21 cellular contexts compared by ENCODE assay signal in genomic region chr3:64974401-64974800, GRCh38.
DNase-seq lines count a peak whose midpoint lies in the region; FAIRE-seq and TF ChIP-seq lines count a peak whose summit lies in the region.
"Had no signal": no experiment of that assay in that cellular context is flagged by ENCODE, and none has a peak within 500 bp of the region (broad histone marks: within the 10 kb centered on the region; RNA-seq: fewer than 3 reads in every experiment).

No MANE protein-coding gene starts in this region.

- no peaks in the 10 kb centered on the region for H3K36me3 ChIP-seq in astrocyte (ENCODE audit: insufficient read depth, low read length)
- H3K36me3 ChIP-seq: BLaER1 had no signal

- no peaks in the 10 kb centered on the region for H4K20me1 ChIP-seq in astrocyte (ENCODE audit: insufficient read depth, low read length)
- H4K20me1 ChIP-seq: BLaER1 had no signal

- H3K27ac ChIP-seq in astrocyte (ENCODE audit: low read depth, low read length) = no peak overlapping the region
- H3K27ac ChIP-seq: BLaER1, C4-2B had no signal

- no peaks in the 10 kb centered on the region for H3K79me2 ChIP-seq in astrocyte (ENCODE audit: insufficient read depth, low read length)

- H3K4me3 Mint-ChIP-seq in astrocyte (ENCODE audit: unreplicated experiment) = no peak overlapping the region
- H3K4me3 Mint-ChIP-seq: B cell; CD4-positive, CD25-positive, alpha-beta regulatory T cell; CD8-positive, alpha-beta T cell; GM23338; H9; HFFc6 had no signal

- peaks cover 42% of the 10 kb centered on the region for H3K4me1 Mint-ChIP-seq in astrocyte (ENCODE audit: low read depth, unreplicated experiment)
- H3K4me1 Mint-ChIP-seq: B cell; CD4-positive, CD25-positive, alpha-beta regulatory T cell had no signal

- no peaks in the 10 kb centered on the region for H3K9me3 ChIP-seq in astrocyte (ENCODE audit: insufficient read depth, low read depth, low read length)

- no peak overlapping the region for H2AFZ ChIP-seq in astrocyte (ENCODE audit: low read depth, low read length)
- H2AFZ ChIP-seq: GM23338 had no signal

- no peak overlapping the region for H3K4me3 ChIP-seq in astrocyte (ENCODE audit: insufficient read depth, low read depth, low read length)
- H3K4me3 ChIP-seq: BLaER1, GM23338 had no signal

- H3K4me1 ChIP-seq in astrocyte (ENCODE audit: insufficient read depth, low read length) = peaks cover 14% of the 10 kb centered on the region
- H3K4me1 ChIP-seq: BLaER1 had no signal

- peak; percentile 28 for DNase-seq in LHCN-M2 (ENCODE audit: low read depth)
- peak; percentile 14 for DNase-seq in astrocyte (ENCODE audit: low read depth)
- DNase-seq in kidney tubule cell (ENCODE audit: low spot score) = peak; percentile 69
- DNase-seq in HCEC 1CT = no peak
- no peak for DNase-seq in effector CD8-positive, alpha-beta T cell (lab: John Stamatoyannopoulos, UW)
- DNase-seq in SW 1271 (lab: John Stamatoyannopoulos, UW) = no peak
- DNase-seq: CD4-positive, CD25-positive, alpha-beta regulatory T cell; CD8-positive, alpha-beta T cell; DMS 273 treated with DMSO at 0.1 percent for 48 hours; DMS53; DMS79 treated with DMSO at 0.1 percent for 48 hours; GF-D8; H9; HFFc6 had no signal

- H3K9me3 Mint-ChIP-seq in astrocyte (ENCODE audit: unreplicated experiment) = no peaks in the 10 kb centered on the region
- H3K9me3 Mint-ChIP-seq: GM23338, H9 had no signal

- no peak overlapping the region for H3K27ac Mint-ChIP-seq in astrocyte (ENCODE audit: unreplicated experiment)
- H3K27ac Mint-ChIP-seq: B cell; CD4-positive, CD25-positive, alpha-beta regulatory T cell; CD8-positive, alpha-beta T cell; GM23338; HFFc6 had no signal

- no peak overlapping the region for H3K9ac ChIP-seq in astrocyte (ENCODE audit: low read length)
- H3K9ac ChIP-seq: BLaER1 had no signal

- no peaks in the 10 kb centered on the region for H3K36me3 Mint-ChIP-seq in astrocyte (ENCODE audit: low read depth, unreplicated experiment)
- H3K36me3 Mint-ChIP-seq: CD4-positive, CD25-positive, alpha-beta regulatory T cell; CD8-positive, alpha-beta T cell had no signal

- FAIRE-seq in astrocyte (lab: Jason Lieb, UNC) = no peak
- FAIRE-seq: D721Med, GM12891, GM18507 had no signal

- TF ChIP-seq CTCF in astrocyte (IDR thresholded peaks at IDR 0.05; ENCODE audit: insufficient read depth, low read depth, low read length) = no peak

- no peak overlapping the region for H3K4me2 ChIP-seq in astrocyte (ENCODE audit: low read length)
- H3K4me2 ChIP-seq: BLaER1, GM23338 had no signal

- H3K27me3 ChIP-seq in astrocyte (ENCODE audit: insufficient read depth, low read length) = no peaks in the 10 kb centered on the region
- H3K27me3 ChIP-seq: BLaER1 had no signal

- H3K27me3 Mint-ChIP-seq in astrocyte (ENCODE audit: low read depth, unreplicated experiment) = no peaks in the 10 kb centered on the region
- H3K27me3 Mint-ChIP-seq: B cell; CD4-positive, CD25-positive, alpha-beta regulatory T cell had no signal

Comparison
In these comparisons a context has a peak if more than half of its experiments do, and no peak if none do; other contexts are left out.
1. DNase-seq: peak in LHCN-M2 (single experiment), astrocyte (single experiment) and kidney tubule cell (single experiment); none in HCEC 1CT (single experiment), effector CD8-positive, alpha-beta T cell (single experiment) and SW 1271 (0 of 2).